ENCODE assay signal across 10 cellular contexts in the genomic region with DNA sequence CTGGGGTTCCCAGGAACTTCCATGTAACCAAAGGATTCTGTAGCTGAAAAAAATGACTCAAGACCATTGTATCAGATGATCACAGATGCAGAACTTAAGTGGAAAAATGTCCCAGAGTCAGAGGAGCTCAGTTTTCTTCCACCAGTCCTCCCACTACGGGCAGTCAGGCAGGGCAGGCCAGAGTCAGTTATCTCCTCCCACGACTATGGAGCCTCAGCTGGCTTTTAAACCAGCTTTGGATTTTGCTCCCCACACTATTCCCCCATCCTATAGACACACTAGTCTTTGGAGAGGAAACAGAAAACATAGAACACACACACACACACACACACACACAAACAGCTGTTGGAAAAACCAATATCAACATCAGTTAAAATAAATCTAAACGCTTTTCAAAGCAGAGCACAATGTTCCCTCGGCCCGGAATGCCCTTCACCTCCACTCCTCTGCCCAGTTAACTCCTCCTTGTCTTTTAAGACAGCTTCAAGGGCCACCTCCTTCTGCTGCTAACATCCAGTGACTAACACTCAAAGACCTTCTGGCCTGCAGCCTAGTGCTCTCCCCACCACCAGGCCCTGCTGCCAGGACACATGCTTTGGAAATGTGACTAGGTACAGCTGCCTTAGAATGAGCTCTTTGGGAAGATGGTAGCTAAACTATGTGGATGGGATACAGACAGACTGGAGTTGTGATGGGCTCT. TPM values are rescaled to one million over a fixed set of nuclear protein-coding genes. Genes with fewer than 3 reads are reported as not detected.
DNase-seq lines count a peak whose midpoint lies in the region; ATAC-seq and TF ChIP-seq lines count a peak whose summit lies in the region.
"Had no signal": no experiment of that assay in that cellular context is flagged by ENCODE, and none has a peak within 500 bp of the region (broad histone marks: within the 10 kb centered on the region; RNA-seq: fewer than 3 reads in every experiment).

No MANE protein-coding gene starts in this region.

- H3K27me3 ChIP-seq in esophagus squamous epithelium (no peaks in the 10 kb centered on the region), neuronal stem cell (ENCODE audit: control insufficient read depth in 3 of 3, insufficient read depth in 3 of 3, low read depth in 1 of 3, low read length in 3 of 3) (no peaks in the 10 kb centered on the region)

- no peak overlapping the region for H2BK15ac ChIP-seq in neuronal stem cell (ENCODE audit: low read length)

- no peak overlapping the region for H2BK120ac ChIP-seq in neuronal stem cell (ENCODE audit: low read depth, low read length)

- no peak overlapping the region for H2BK5ac ChIP-seq in neuronal stem cell (ENCODE audit: low read length)

- WGBS in esophagus squamous epithelium, 2 donors, result 65 to 73% methylated on average over 5 of the region's 5 CpGs
- WGBS in neuronal stem cell (ENCODE audit: extremely low coverage in 2 of 2, insufficient read length in 2 of 2, insufficient replicate concordance in 1 of 2), 2 donors, result no CpG with 5 or more reads among the region's 5 CpGs

- no peak overlapping the region for H4K8ac ChIP-seq in neuronal stem cell (ENCODE audit: low read depth, low read length)

- H3K4me1 ChIP-seq in esophagus squamous epithelium (peaks cover 12 to 52% (median 22%) of the 10 kb centered on the region in 3 donors), neuronal stem cell (ENCODE audit: control insufficient read depth in 2 of 2, insufficient read depth in 1 of 2, low read depth in 1 of 2, low read length in 2 of 2) (peaks cover 0 to 2% of the 10 kb centered on the region in 2 donors)

- no peak overlapping the region for H3K14ac ChIP-seq in neuronal stem cell (ENCODE audit: low read length)

- no peak overlapping the region for H2AK5ac ChIP-seq in neuronal stem cell (ENCODE audit: low read depth, low read length)

- H3K36me3 ChIP-seq in esophagus squamous epithelium (peaks cover 0 to 16% (median 0%) of the 10 kb centered on the region in 3 donors), neuronal stem cell (replicated peaks in 1 of 2; ENCODE audit: control insufficient read depth in 2 of 2, insufficient read depth in 2 of 2, low read length in 2 of 2) (peaks cover 0 to 10% of the 10 kb centered on the region in 2 donors)

- no peak overlapping the region for H4K91ac ChIP-seq in neuronal stem cell (ENCODE audit: low read depth, low read length, poor library complexity)

- H3K9ac ChIP-seq in neuronal stem cell (ENCODE audit: low read depth, low read length, poor library complexity), result no peak overlapping the region

- no peak overlapping the region for H3K4me3 ChIP-seq in AG09309 (ENCODE audit: control insufficient read depth, low read depth, low read length)
- no peak overlapping the region for H3K4me3 ChIP-seq in esophagus squamous epithelium
- H3K4me3 ChIP-seq in neuronal stem cell (ENCODE audit: low read length in 2 of 2), result no peak overlapping the region

- no peak for TF ChIP-seq CTCF in AG09309 (IDR thresholded peaks at IDR 0.05; ENCODE audit: control insufficient read depth, insufficient read depth, low read depth, low read length, missing control alignments)
- TF ChIP-seq CTCF in esophagus squamous epithelium (IDR thresholded peaks at IDR 0.05), result no peak

- H3K27ac ChIP-seq in esophagus squamous epithelium (peak overlapping the region; percentile 52 to 82 (median 76)), neuronal stem cell (replicated peaks; ENCODE audit: low read length) (no peak overlapping the region)

- peak overlapping the region; percentile 56 for H3K23ac ChIP-seq in neuronal stem cell (ENCODE audit: low read depth, low read length, poor library complexity)

- H3K18ac ChIP-seq in neuronal stem cell (ENCODE audit: low read length), result no peak overlapping the region

- intact Hi-C loops in esophagus squamous epithelium (cut with DNase I), result no loop called here

- no peak for TF ChIP-seq POLR2A in esophagus squamous epithelium (IDR thresholded peaks at IDR 0.05)

- DNase-seq in AG09309 (ENCODE audit: low read depth), result peak; percentile 79
- peak; percentile 93 for DNase-seq in RPMI7951 (ENCODE audit: low read depth)
- DNase-seq in esophagus squamous epithelium (lab: John Stamatoyannopoulos, UW), result no peak
- no peak for DNase-seq in neuronal stem cell (ENCODE audit: low spot score)
- DNase-seq in NCI-H2171 (lab: John Stamatoyannopoulos, UW), result no peak
- DNase-seq in GF-D8 (lab: John Stamatoyannopoulos, UW), result no peak
- DNase-seq: activated effector memory CD4-positive, alpha-beta T cell treated with Interleukin-2 at 50 U/mL for 16 hours had no signal

- no peak overlapping the region for H2BK12ac ChIP-seq in neuronal stem cell (ENCODE audit: low read length)

- H3K79me1 ChIP-seq in neuronal stem cell (ENCODE audit: low read depth, low read length), result no peaks in the 10 kb centered on the region

- no peak overlapping the region for H3K4me2 ChIP-seq in neuronal stem cell (ENCODE audit: insufficient read depth, low read length, poor library complexity, severe bottlenecking)

- H3K9me3 ChIP-seq in esophagus squamous epithelium (no peaks in the 10 kb centered on the region), neuronal stem cell (replicated peaks in 1 of 2; ENCODE audit: control insufficient read depth in 2 of 2, insufficient read depth in 1 of 2, low read depth in 1 of 2, low read length in 2 of 2) (no peaks in the 10 kb centered on the region)

- H3K4ac ChIP-seq in neuronal stem cell (ENCODE audit: low read length), result no peak overlapping the region

- ATAC-seq in GM21825 (IDR thresholded peaks at IDR 0.05; ENCODE audit: unreplicated experiment) (no peak), GM21526 (IDR thresholded peaks at IDR 0.05; ENCODE audit: low FRiP score, unreplicated experiment) (no peak)

- no peak overlapping the region for H2AFZ ChIP-seq in neuronal stem cell (ENCODE audit: low read length)

RNA-seq across cellular contexts. Expression of gene NIPAL4, which starts 56.8 kb away (rescaled TPM):
- 0.10 and 0.48 TPM in 2 replicates for total RNA-seq in RPMI7951 (2014; rRNA removed; shearing (Covaris generic))
- total RNA-seq in esophagus squamous epithelium, result 10 to 100 TPM; 13.2 to 33.7 (median 17.8) TPM
- polyA plus RNA-seq in neuronal stem cell (2013, experiment 1 of 2), result 0.15 TPM
- 0.14 TPM for polyA plus RNA-seq in neuronal stem cell (2013, experiment 2 of 2)
- polyA plus RNA-seq: neural cell had no signal

RNA-seq across cellular contexts. Expression of gene ADAM19, which starts 58.8 kb away (rescaled TPM):
- total RNA-seq in RPMI7951 (2014; rRNA removed; shearing (Covaris generic)), result 15.6 and 24.2 TPM in 2 replicates
- total RNA-seq in esophagus squamous epithelium, result 10 to 100 TPM in 1 of 4 donors, 1 to 10 TPM in 3; 1.9 to 11.6 (median 4.3) TPM
- 13.3 TPM for polyA plus RNA-seq in neuronal stem cell (2013, experiment 1 of 2)
- polyA plus RNA-seq in neuronal stem cell (2013, experiment 2 of 2), result 13.9 TPM

Comparison
In these comparisons a context has a peak if more than half of its experiments do, and no peak if none do; other contexts are left out.
1. DNase-seq: peak in AG09309 (single experiment) and RPMI7951 (single experiment); none in esophagus squamous epithelium (single experiment), neuronal stem cell (single experiment), NCI-H2171 (single experiment) and GF-D8 (single experiment).